9 cellular contexts compared by ENCODE assay signal in the genomic region with DNA sequence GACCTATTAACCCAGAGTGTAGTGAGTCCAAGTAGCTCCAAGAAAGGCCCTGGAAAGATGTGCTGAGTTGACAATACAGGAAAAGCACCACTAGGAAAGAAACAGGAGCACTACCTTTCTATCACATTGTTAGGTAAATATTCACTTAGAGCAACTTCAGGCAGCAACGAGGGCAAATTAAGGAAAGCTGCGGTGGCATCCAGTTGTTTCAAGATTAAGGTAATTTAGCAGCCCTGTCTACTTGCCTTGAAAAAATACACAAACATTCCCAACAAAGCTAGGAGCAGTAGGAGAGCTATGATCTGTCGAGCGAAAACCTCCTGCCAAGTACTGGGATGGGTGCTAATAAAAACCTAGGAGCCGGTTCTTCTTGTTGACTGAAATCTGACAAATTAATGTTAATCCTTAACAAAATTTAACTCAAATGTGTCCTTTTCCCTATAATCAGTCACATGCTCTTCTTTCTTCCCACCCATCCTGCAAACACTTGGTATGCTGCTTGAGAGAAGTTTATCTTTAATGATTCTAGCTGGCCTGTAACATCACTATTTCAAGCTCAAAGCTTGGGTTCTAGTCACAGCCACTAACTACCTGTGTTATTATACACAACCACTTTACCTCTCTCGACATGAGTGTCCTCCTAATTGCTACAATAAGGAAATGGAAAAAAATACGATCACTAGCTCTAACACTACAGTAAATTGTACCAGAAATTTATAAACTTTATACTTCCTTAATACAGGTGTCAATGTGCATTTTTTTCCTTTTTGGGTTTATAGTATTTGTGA. TPM values are rescaled to one million over a fixed set of nuclear protein-coding genes. Genes with fewer than 3 reads are reported as not detected.
A peak's percentile ranks its signal among the peaks of the same experiment; 100 is the strongest.
DNase-seq lines count a peak whose midpoint lies in the region; ATAC-seq and TF ChIP-seq lines count a peak whose summit lies in the region.
"Had no signal": no experiment of that assay in that cellular context is flagged by ENCODE, and none has a peak within 500 bp of the region (broad histone marks: within the 10 kb centered on the region; RNA-seq: fewer than 3 reads in every experiment).

No MANE protein-coding gene starts in this region.

- H3K9me3 ChIP-seq in SJCRH30 (replicated peaks) (0 out of 2 replicates have a peak, but pooled peaks cover 6% of the 10 kb centered on the region), iPS-20b (ENCODE audit: insufficient read depth, low read depth, low read length) (peaks cover 15% of the 10 kb centered on the region), transverse colon (no peaks in the 10 kb centered on the region)

- 33 to 35% methylated on average over 2 to 7 of the region's 7 CpGs for WGBS in transverse colon (ENCODE audit: low coverage in 1 of 2), 2 donors

- H3K36me3 Mint-ChIP-seq in activated T-cell treated with anti-CD3 and anti-CD28 coated beads, Interleukin-2, amount 50 U/mL, for 24 hours (ENCODE audit: low read depth) = peaks cover 30% of the 10 kb centered on the region
- H3K36me3 Mint-ChIP-seq in activated T-cell treated with anti-CD3 and anti-CD28 coated beads, Interleukin-2, amount 50 U/mL, for 4 hours (ENCODE audit: insufficient read depth) = peaks cover 9% of the 10 kb centered on the region

- H3K4me1 ChIP-seq in SJCRH30 (peaks cover 8% of the 10 kb centered on the region), iPS-20b (ENCODE audit: insufficient read depth, low read length) (peaks cover 17% of the 10 kb centered on the region), transverse colon (peaks cover 0 to 27% (median 25%) of the 10 kb centered on the region in 4 donors)

- H3K27me3 ChIP-seq in SJCRH30 = no peaks in the 10 kb centered on the region
- no peaks in the 10 kb centered on the region for H3K27me3 ChIP-seq in iPS-20b (ENCODE audit: insufficient read depth, low read length)
- H3K27me3 ChIP-seq in transverse colon = no peaks in the 10 kb centered on the region

- no peak for DNase-seq in activated T-cell treated with anti-CD3 and anti-CD28 coated beads, Interleukin-2, amount 50 U/mL, for 24 hours
- DNase-seq in activated T-cell treated with anti-CD3 and anti-CD28 coated beads, Interleukin-2, amount 50 U/mL, for 4 hours = no peak
- DNase-seq in SJCRH30 (peak in 1 of 2 experiments; percentile 19), transverse colon (peak; percentile 22), SW480 (ENCODE audit: low spot score) (no peak), NK-92 (lab: John Stamatoyannopoulos, UW; ENCODE audit: unreplicated experiment) (no peak), NCI-H2196 (lab: John Stamatoyannopoulos, UW; ENCODE audit: unreplicated experiment) (no peak)
- DNase-seq: NK-92 treated with Interleukin-12 subunit alpha and Interleukin-12 subunit beta, amount 100 ng/mL, for 24 hours had no signal

- H3K4me1 Mint-ChIP-seq in activated T-cell treated with anti-CD3 and anti-CD28 coated beads, Interleukin-2, amount 50 U/mL, for 24 hours (ENCODE audit: low read depth) = peaks cover 35% of the 10 kb centered on the region
- H3K4me1 Mint-ChIP-seq in activated T-cell treated with anti-CD3 and anti-CD28 coated beads, Interleukin-2, amount 50 U/mL, for 4 hours (ENCODE audit: low read depth) = peaks cover 40% of the 10 kb centered on the region

- TF ChIP-seq POLR2A in transverse colon (IDR thresholded peaks at IDR 0.05) = peak; percentile 34

- 0 out of 2 replicates have a peak, but pooled peaks cover 8% of the 10 kb centered on the region for H3K36me3 ChIP-seq in SJCRH30
- peaks cover 12% of the 10 kb centered on the region for H3K36me3 ChIP-seq in iPS-20b (ENCODE audit: insufficient read depth, low read depth, low read length)
- H3K36me3 ChIP-seq in transverse colon = no peaks in the 10 kb centered on the region

- ATAC-seq in activated T-cell treated with anti-CD3 and anti-CD28 coated beads, Interleukin-2, amount 50 U/mL, for 4 hours = no peak

- peak overlapping the region; percentile 83 for H3K4me3 ChIP-seq in SJCRH30
- peak overlapping the region; percentile 97 for H3K4me3 ChIP-seq in iPS-20b (ENCODE audit: low read length)
- H3K4me3 ChIP-seq in transverse colon = peak overlapping the region in 1 of 4 donors; percentile 68

- in situ Hi-C loops in transverse colon (cut with MboI; ENCODE audit: low pct_ligation_motif_present in 1 of 4, low pct_unique_long_range_greater_than_20kb in 1 of 4, low sequenced_read_pairs in 3 of 4) = no loop called here

- no peak overlapping the region for H3K27ac ChIP-seq in SJCRH30
- H3K27ac ChIP-seq in iPS-20b (ENCODE audit: low read length) = no peak overlapping the region
- H3K27ac ChIP-seq in transverse colon = peak overlapping the region; percentile 96 to 98 (median 98)

- H3K27me3 Mint-ChIP-seq in activated T-cell treated with anti-CD3 and anti-CD28 coated beads, Interleukin-2, amount 50 U/mL, for 24 hours = no peaks in the 10 kb centered on the region
- H3K27me3 Mint-ChIP-seq in activated T-cell treated with anti-CD3 and anti-CD28 coated beads, Interleukin-2, amount 50 U/mL, for 4 hours (ENCODE audit: low read depth) = no peaks in the 10 kb centered on the region

- H3K9me3 Mint-ChIP-seq in activated T-cell treated with anti-CD3 and anti-CD28 coated beads, Interleukin-2, amount 50 U/mL, for 24 hours = peaks cover 22% of the 10 kb centered on the region
- peaks cover 14% of the 10 kb centered on the region for H3K9me3 Mint-ChIP-seq in activated T-cell treated with anti-CD3 and anti-CD28 coated beads, Interleukin-2, amount 50 U/mL, for 4 hours

- H3K4me3 Mint-ChIP-seq in activated T-cell treated with anti-CD3 and anti-CD28 coated beads, Interleukin-2, amount 50 U/mL, for 24 hours = peak overlapping the region; percentile 97
- no peak overlapping the region for H3K4me3 Mint-ChIP-seq in activated T-cell treated with anti-CD3 and anti-CD28 coated beads, Interleukin-2, amount 50 U/mL, for 4 hours

- TF ChIP-seq CTCF in transverse colon (IDR thresholded peaks at IDR 0.05) = peak in 2 of 5 experiments; percentile 28 to 43

- peak overlapping the region; percentile 98; the same call in 1 of the 2 replicates for H3K9ac ChIP-seq in iPS-20b (ENCODE audit: low read depth, low read length)

- no peak for TF ChIP-seq EP300 in transverse colon (IDR thresholded peaks at IDR 0.05; ENCODE audit: low read depth)

- H3K27ac Mint-ChIP-seq in activated T-cell treated with anti-CD3 and anti-CD28 coated beads, Interleukin-2, amount 50 U/mL, for 24 hours = no peak overlapping the region

- intact Hi-C loops in transverse colon (cut with DNase I; ENCODE audit: low total_unique reads) = no loop called here

RNA-seq across cellular contexts. Expression of gene ACAA2, which starts 2.0 kb away (rescaled TPM):
- total RNA-seq in activated T-cell treated with anti-CD3 and anti-CD28 coated beads, Interleukin-2, amount 50 U/mL, for 4 hours = 10 to 100 TPM; 29.2 to 31.2 (median 29.3) TPM
- total RNA-seq in SJCRH30 (2014; rRNA removed; shearing (Covaris generic)) = 126 and 133 TPM in 2 replicates
- 100 to 1,000 TPM in 3 of 4 donors, 10 to 100 TPM in 1; 43.0 to 214 (median 147) TPM for total RNA-seq in transverse colon

Comparison
In these comparisons a context has a peak if more than half of its experiments do, and no peak if none do; other contexts are left out.
1. H3K27ac ChIP-seq: peak in transverse colon (4 of 4); none in SJCRH30 (single experiment) and iPS-20b (single experiment).